ENCODE assay signal across 22 cellular contexts in genomic region chr15:99295840-99296239, GRCh38. TPM values are rescaled to one million over a fixed set of nuclear protein-coding genes. Genes with fewer than 3 reads are reported as not detected.
DNase-seq lines count a peak whose midpoint lies in the region; ATAC-seq, FAIRE-seq and TF ChIP-seq lines count a peak whose summit lies in the region.
"Had no signal": no experiment of that assay in that cellular context is flagged by ENCODE, and none has a peak within 500 bp of the region (broad histone marks: within the 10 kb centered on the region; RNA-seq: fewer than 3 reads in every experiment).

No MANE protein-coding gene starts in this region.

- H3K36me3 Mint-ChIP-seq in stimulated activated memory B cell treated with anti-CD40 and anti-IgM and Interleukin-4, amounts not matched to agents 10 μg/mL and 1 μg/mL and 100 μg/mL, for 72 hours = peaks cover 39% of the 10 kb centered on the region

- no peak overlapping the region for H3K27ac ChIP-seq in liver (ENCODE audit: low read depth in 1 of 2, low read length in 2 of 2)
- H3K27ac ChIP-seq in HepG2 (ENCODE audit: extremely low read length, insufficient read depth, low read length) = no peak overlapping the region
- H3K27ac ChIP-seq in H1 (ENCODE audit: low read depth, low read length) = 0 out of 2 replicates have a peak overlapping the region, but pooled peaks have one; percentile 11
- H3K27ac ChIP-seq: C4-2B, GM23248, Peyer's patch, SJCRH30 had no signal

- POLR2A ChIA-PET in HepG2 (lab: Yijun Ruan, JAX) (no interaction called here), H1 (lab: Charles Lee; ENCODE audit: partially characterized antibody) (no interaction called here)

- no peak overlapping the region for H3K4me3 Mint-ChIP-seq in stimulated activated memory B cell treated with anti-CD40 and anti-IgM and Interleukin-4, amounts not matched to agents 10 μg/mL and 1 μg/mL and 100 μg/mL, for 72 hours
- H3K4me3 Mint-ChIP-seq: CD8-positive, alpha-beta memory T cell had no signal

- no peak overlapping the region for H2AK5ac ChIP-seq in H1 (ENCODE audit: low read depth, low read length)

- peak; percentile 23 to 47 for TF ChIP-seq RAD21 in liver (IDR thresholded peaks at IDR 0.05)
- TF ChIP-seq RAD21 in HepG2 (CRISPR knock-in tag; IDR thresholded peaks at IDR 0.05) = no peak
- TF ChIP-seq RAD21 in H1 (IDR thresholded peaks at IDR 0.05 in 1 of 2, conservative IDR thresholded peaks at IDR 0.05 in 1 of 2; ENCODE audit: low read depth in 2 of 2, low read length in 2 of 2) = no peak

- in situ Hi-C loops in HepG2 (cut with HindIII; ENCODE audit: extremely low pct_ligation_motif_present, low pct_unique_long_range_greater_than_20kb) = no loop called here

- ATAC-seq in HepG2 = no peak
- no peak for ATAC-seq in stimulated activated memory B cell treated with anti-CD40 and anti-IgM and Interleukin-4, amounts not matched to agents 10 μg/mL and 1 μg/mL and 100 μg/mL, for 72 hours
- ATAC-seq: HCT116 had no signal

- DNase-seq in HepG2 (ENCODE audit: low spot score) (no peak), H1 (ENCODE audit: low read depth in 1 of 2, low spot score in 2 of 2) (no peak), posterior vena cava (ENCODE audit: low spot score) (no peak), anterior cingulate cortex (lab: John Stamatoyannopoulos, UW) (no peak), amygdala (lab: John Stamatoyannopoulos, UW) (no peak)
- DNase-seq: 8988T; Calu3; CD8-positive, alpha-beta memory T cell; DMS153; KBM-7; NCI-H1105; NCI-H146; NCI-H2029; NCI-H526; Peyer's patch; SJCRH30 had no signal

- peaks cover 7% of the 10 kb centered on the region for H3K4me1 Mint-ChIP-seq in stimulated activated memory B cell treated with anti-CD40 and anti-IgM and Interleukin-4, amounts not matched to agents 10 μg/mL and 1 μg/mL and 100 μg/mL, for 72 hours
- H3K4me1 Mint-ChIP-seq: CD8-positive, alpha-beta memory T cell had no signal

- H3K27ac Mint-ChIP-seq in stimulated activated memory B cell treated with anti-CD40 and anti-IgM and Interleukin-4, amounts not matched to agents 10 μg/mL and 1 μg/mL and 100 μg/mL, for 72 hours = peak overlapping the region; percentile 17

- H2BK5ac ChIP-seq in H1 (ENCODE audit: low read depth, low read length) = 0 out of 2 replicates have a peak overlapping the region, but pooled peaks have one; percentile 29

- H3K18ac ChIP-seq in H1 (ENCODE audit: extremely low read depth, low read length) = no peak overlapping the region

- no peaks in the 10 kb centered on the region for H3K27me3 Mint-ChIP-seq in stimulated activated memory B cell treated with anti-CD40 and anti-IgM and Interleukin-4, amounts not matched to agents 10 μg/mL and 1 μg/mL and 100 μg/mL, for 72 hours
- H3K27me3 Mint-ChIP-seq: CD8-positive, alpha-beta memory T cell had no signal

- no peaks in the 10 kb centered on the region for H3K9me3 Mint-ChIP-seq in stimulated activated memory B cell treated with anti-CD40 and anti-IgM and Interleukin-4, amounts not matched to agents 10 μg/mL and 1 μg/mL and 100 μg/mL, for 72 hours

- 0 out of 2 replicates have a peak overlapping the region, but pooled peaks have one; percentile 9 for H2BK15ac ChIP-seq in H1 (ENCODE audit: low read length)

- H3K79me2 ChIP-seq in HepG2 (ENCODE audit: insufficient read depth, low read length) (no peaks in the 10 kb centered on the region), H1 (ENCODE audit: control insufficient read depth in 1 of 2, insufficient read depth in 2 of 2, low read length in 2 of 2) (no peaks in the 10 kb centered on the region)

- H3K9ac ChIP-seq in liver (ENCODE audit: low read depth in 1 of 2, low read length in 2 of 2) (no peak overlapping the region), HepG2 (ENCODE audit: insufficient read depth, low read depth, low read length) (no peak overlapping the region), H1 (replicated peaks in 1 of 4; ENCODE audit: extremely low read depth in 1 of 4, low read depth in 3 of 4, low read length in 3 of 4) (no peak overlapping the region)
- H3K9ac ChIP-seq: GM23248 had no signal

- H3K36me3 ChIP-seq in liver (ENCODE audit: control insufficient read depth in 4 of 4, insufficient read depth in 3 of 4, low read depth in 1 of 4, low read length in 3 of 4) (peaks cover 2 to 10% (median 6%) of the 10 kb centered on the region in 4 donors), HepG2 (replicated peaks in 1 of 2; ENCODE audit: control insufficient read depth in 1 of 2, insufficient read depth in 2 of 2, low read length in 2 of 2) (no peaks in the 10 kb centered on the region; a peak in 2 of 5 replicates), H1 (ENCODE audit: control insufficient read depth in 2 of 4, insufficient read depth in 4 of 4, low read length in 3 of 4) (peaks cover 0 to 7% (median 0%) of the 10 kb centered on the region in 4 experiments; a peak in 1 of 8 replicates)
- H3K36me3 ChIP-seq: SJCRH30 had no signal

- H3K4me3 ChIP-seq in liver (ENCODE audit: low read depth in 1 of 3, low read length in 3 of 3) (no peak overlapping the region), HepG2 (replicated peaks in 1 of 3; ENCODE audit: insufficient read depth in 1 of 3, low read depth in 2 of 3, low read length in 3 of 3) (no peak overlapping the region), H1 (ENCODE audit: extremely low read depth in 1 of 4, insufficient read depth in 2 of 4, low read depth in 3 of 4, low read length in 4 of 4) (no peak overlapping the region)
- H3K4me3 ChIP-seq: GM23248, Peyer's patch, SJCRH30 had no signal

- H3K4me2 ChIP-seq in HepG2 (ENCODE audit: low read depth, low read length) = no peak overlapping the region
- H3K4me2 ChIP-seq in H1 (ENCODE audit: insufficient read depth in 1 of 2, low read depth in 2 of 2, low read length in 2 of 2) = peak overlapping the region in 1 of 2 experiments; percentile 31; a peak in 1 of 4 replicates

- TF ChIP-seq POLR2A in HepG2 (IDR thresholded peaks at IDR 0.05; ENCODE audit: insufficient read depth in 1 of 2, low read depth in 2 of 2, low read length in 2 of 2) (no peak), H1 (IDR thresholded peaks at IDR 0.05; ENCODE audit: control extremely low read depth in 1 of 2, low read depth in 2 of 2, low read length in 2 of 2) (no peak)

- H3K23ac ChIP-seq in H1 (ENCODE audit: insufficient read length) = no peak overlapping the region

- FAIRE-seq in HepG2 (lab: Jason Lieb, UNC) (no peak), H1 (lab: Jason Lieb, UNC) (no peak)
- FAIRE-seq: GM12892 had no signal

- TF ChIP-seq CTCF in liver (IDR thresholded peaks at IDR 0.05; ENCODE audit: low read depth, low read length, missing input control) (no peak), HepG2 (CRISPR knock-in tag; IDR thresholded peaks at IDR 0.05) (no peak), H1 (IDR thresholded peaks at IDR 0.05; ENCODE audit: control extremely low read depth in 1 of 3, insufficient read depth in 1 of 3, low read depth in 1 of 3, low read length in 3 of 3) (no peak)

- no peak overlapping the region for H4K91ac ChIP-seq in H1 (replicated peaks; ENCODE audit: insufficient read length, low read length)

- H3K4ac ChIP-seq in H1 (replicated peaks; ENCODE audit: insufficient read length, low read depth, low read length) = no peak overlapping the region

- H3K9me3 ChIP-seq in liver (ENCODE audit: control insufficient read depth in 4 of 4, low read length in 3 of 4) = no peaks in the 10 kb centered on the region
- no peaks in the 10 kb centered on the region for H3K9me3 ChIP-seq in HepG2 (ENCODE audit: low read length)
- H3K9me3 ChIP-seq in H1 (ENCODE audit: insufficient read depth in 2 of 2, low read depth in 1 of 2, low read length in 1 of 2) = peaks cover 0 to 5% of the 10 kb centered on the region in 2 experiments; a peak in 1 of 4 replicates
- H3K9me3 ChIP-seq: Peyer's patch had no signal

- H3K4me1 ChIP-seq in liver (ENCODE audit: control insufficient read depth in 4 of 4, insufficient read depth in 4 of 4, low read length in 3 of 4) (peaks cover 2 to 20% (median 6%) of the 10 kb centered on the region in 4 donors), HepG2 (ENCODE audit: insufficient read depth, low read length) (peaks cover 19% of the 10 kb centered on the region), H1 (replicated peaks in 1 of 4; ENCODE audit: control insufficient read depth in 3 of 4, insufficient read depth in 4 of 4, low read length in 3 of 4) (peaks cover 0 to 13% (median 6%) of the 10 kb centered on the region in 4 experiments; a peak in 3 of 7 replicates)
- H3K4me1 ChIP-seq: Peyer's patch, SJCRH30 had no signal

- no peak overlapping the region for H2BK20ac ChIP-seq in H1 (ENCODE audit: low read length)

- CTCF ChIA-PET in HepG2 (lab: Yijun Ruan, JAX; ENCODE audit: low intra/inter-chr PET ratio, low total read pairs) (no interaction called here), H1 (lab: Charles Lee; ENCODE audit: partially characterized antibody) (interaction anchor here (0.7 to 1.6 kb wide), 6 partner anchors 8 to 66 kb away, joined by 3 to 8 read pairs (median 4); no protein-coding TSS in a partner anchor)

- H2BK12ac ChIP-seq in H1 (ENCODE audit: low read depth, low read length) = no peak overlapping the region

- BruUV-seq in HepG2 (replicated peaks; lab: Mats Ljungman, UMichigan) = no TSS peak

- H3K56ac ChIP-seq in H1 (replicated peaks; ENCODE audit: insufficient read length, low read depth, low read length) = no peak overlapping the region

- H4K8ac ChIP-seq in H1 (ENCODE audit: extremely low read depth, insufficient read depth, low read length) = no peak overlapping the region

- no peaks in the 10 kb centered on the region for H3K79me1 ChIP-seq in H1 (ENCODE audit: low read depth, low read length)

- TF ChIP-seq EP300 in HepG2 (IDR thresholded peaks at IDR 0.05; ENCODE audit: low read depth in 2 of 2, low read length in 2 of 2) (no peak), HepG2 (CRISPR knock-in tag; IDR thresholded peaks at IDR 0.05; ENCODE audit: borderline replicate concordance) (no peak), H1 (IDR thresholded peaks at IDR 0.05; ENCODE audit: borderline replicate concordance in 1 of 2, low read depth in 2 of 2, low read length in 2 of 2) (no peak)

- H3K23me2 ChIP-seq in H1 (ENCODE audit: low read depth, low read length) = no peaks in the 10 kb centered on the region

- intact Hi-C loops in HepG2 (cut with micrococcal nuclease; ENCODE audit: unreplicated experiment) (no loop called here), posterior vena cava (cut with DNase I) (no loop called here)

- no peak overlapping the region for H2BK120ac ChIP-seq in H1 (replicated peaks; ENCODE audit: low read depth, low read length)

- no peak overlapping the region for H2AFZ ChIP-seq in HepG2 (ENCODE audit: low read length)
- no peak overlapping the region for H2AFZ ChIP-seq in H1 (ENCODE audit: low read length)
- H2AFZ ChIP-seq: GM23248 had no signal

- H3K27me3 ChIP-seq in liver (ENCODE audit: control insufficient read depth in 4 of 4, insufficient read depth in 4 of 4, low read length in 3 of 4) = no peaks in the 10 kb centered on the region
- H3K27me3 ChIP-seq in HepG2 (ENCODE audit: control insufficient read depth in 1 of 2, insufficient read depth in 2 of 2, low read length in 2 of 2) = no peaks in the 10 kb centered on the region; a peak in 1 of 5 replicates
- H3K27me3 ChIP-seq in H1 (replicated peaks in 1 of 4; ENCODE audit: control insufficient read depth in 3 of 4, extremely low read depth in 1 of 4, insufficient read depth in 3 of 4, low read length in 3 of 4) = no peaks in the 10 kb centered on the region
- H3K27me3 ChIP-seq: Peyer's patch, SJCRH30 had no signal

- no peaks in the 10 kb centered on the region for H4K20me1 ChIP-seq in HepG2 (ENCODE audit: insufficient read depth, low read length)
- no peaks in the 10 kb centered on the region for H4K20me1 ChIP-seq in H1 (replicated peaks in 1 of 2; ENCODE audit: control insufficient read depth in 1 of 2, insufficient read depth in 2 of 2, low read length in 2 of 2)

- peak overlapping the region; percentile 50 for H4K5ac ChIP-seq in H1 (ENCODE audit: insufficient read length, low read depth, low read length)

- no peak overlapping the region for H3K14ac ChIP-seq in H1 (ENCODE audit: insufficient read length)

RNA-seq across cellular contexts. Expression of gene LRRC28, which starts 44.6 kb away (rescaled TPM):
- total RNA-seq in liver (10 to 100 TPM; 43.7 to 46.6 TPM), HepG2 (2016; rRNA removed; fragmentation: Illumina TruSeq; extraction: Trizol) (17.5 and 18.8 TPM in 2 replicates), posterior vena cava (10 to 100 TPM; 14.6 to 19.8 TPM)
- polyA plus RNA-seq in liver (10 to 100 TPM; 15.4 to 38.3 TPM), HepG2 (2011; rRNA removed) (20.3 and 21.3 TPM in 2 replicates), H1 (2011; rRNA removed) (16.6 and 23.3 TPM in 2 replicates)
- total RNA-seq in HepG2 (2016; cell fraction: cytosol; rRNA removed; fragmentation: Illumina TruSeq; extraction: Trizol; ENCODE audit: low read depth) = 22.7 and 24.8 TPM in 2 replicates
- total RNA-seq in HepG2 (2016; cell fraction: insoluble cytoplasmic fraction; rRNA removed; fragmentation: Illumina TruSeq; extraction: Trizol) = 14.6 and 18.6 TPM in 2 replicates
- 31.8 and 32.3 TPM in 2 replicates for total RNA-seq in HepG2 (2016; cell fraction: membrane; rRNA removed; fragmentation: Illumina TruSeq; extraction: Trizol)
- 30.1 and 32.9 TPM in 2 replicates for total RNA-seq in HepG2 (2016; cell fraction: nucleus; rRNA removed; fragmentation: Illumina TruSeq; extraction: Trizol)
- polyA plus RNA-seq in HepG2 (2011; cell fraction: cytosol; rRNA removed) = 15.8 and 22.4 TPM in 2 replicates
- polyA plus RNA-seq in HepG2 (2011; cell fraction: nucleus; rRNA removed) = 10.8 and 11.3 TPM in 2 replicates
- 17.0 and 18.9 TPM in 2 replicates for polyA plus RNA-seq in HepG2 (2012)
- polyA plus RNA-seq in HepG2 (2016; cell fraction: cytosol; fragmentation: Illumina TruSeq; extraction: Trizol; ENCODE audit: low read depth) = 31.2 and 42.1 TPM in 2 replicates
- 19.6 and 23.7 TPM in 2 replicates for polyA plus RNA-seq in HepG2 (2016; cell fraction: insoluble cytoplasmic fraction; fragmentation: Illumina TruSeq; extraction: Trizol; ENCODE audit: low read depth)
- 30.9 and 31.5 TPM in 2 replicates for polyA plus RNA-seq in HepG2 (2016; cell fraction: membrane; fragmentation: Illumina TruSeq; extraction: Trizol; ENCODE audit: low read depth)
- 17.0 and 20.4 TPM in 2 replicates for polyA plus RNA-seq in HepG2 (2016; cell fraction: nucleus; fragmentation: Illumina TruSeq; extraction: Trizol; ENCODE audit: insufficient read depth, low read depth)
- polyA minus RNA-seq in HepG2 (2011; rRNA and poly(A)+ RNA removed; ENCODE audit: low replicate concordance) = 13.5 and 23.8 TPM in 2 replicates
- polyA minus RNA-seq in HepG2 (2011; cell fraction: cytosol; rRNA and poly(A)+ RNA removed) = 8.9 and 11.3 TPM in 2 replicates
- polyA minus RNA-seq in HepG2 (2011; cell fraction: nucleus; rRNA and poly(A)+ RNA removed) = 64.1 and 71.5 TPM in 2 replicates
- total RNA-seq in H1 (2021; fragmentation: NEBNext Ultra II Directional; extraction: Animal tissue kit (Norgen Biotek cat#: 25700)) = 17.4 and 20.2 TPM in 2 replicates
- 18.9 TPM for polyA plus RNA-seq in H1 (2011; cell fraction: cytosol; rRNA removed)
- polyA plus RNA-seq in H1 (2011; cell fraction: nucleus; rRNA removed) = 13.3 TPM
- 15.0 to 19.2 TPM (median 16.0 TPM) in 4 replicates for polyA plus RNA-seq in H1 (2012, experiment 1 of 2)
- 15.9 TPM for polyA plus RNA-seq in H1 (2012, experiment 2 of 2)
- polyA plus RNA-seq in H1 (2013, experiment 1 of 2) = 14.2 TPM
- polyA plus RNA-seq in H1 (2013, experiment 2 of 2) = 13.9 TPM
- 31.0 and 46.8 TPM in 2 replicates for polyA minus RNA-seq in H1 (2011; rRNA and poly(A)+ RNA removed)
- 10.1 TPM for polyA minus RNA-seq in H1 (2011; cell fraction: cytosol; rRNA and poly(A)+ RNA removed)
- 34.2 TPM for polyA minus RNA-seq in H1 (2011; cell fraction: nucleus; rRNA and poly(A)+ RNA removed)

RNA-seq across cellular contexts. Expression of gene TTC23, which starts 46.5 kb away (rescaled TPM):
- 10 to 100 TPM in 1 of 2 donors, 1 to 10 TPM in 1; 9.9 to 12.3 TPM for total RNA-seq in liver
- polyA plus RNA-seq in liver = 1 to 10 TPM; 3.7 to 4.4 TPM
- total RNA-seq in HepG2 (2016; rRNA removed; fragmentation: Illumina TruSeq; extraction: Trizol) = 11.7 and 17.2 TPM in 2 replicates
- 3.1 TPM in 2 replicates for total RNA-seq in HepG2 (2016; cell fraction: cytosol; rRNA removed; fragmentation: Illumina TruSeq; extraction: Trizol; ENCODE audit: low read depth)
- 11.4 and 15.4 TPM in 2 replicates for total RNA-seq in HepG2 (2016; cell fraction: insoluble cytoplasmic fraction; rRNA removed; fragmentation: Illumina TruSeq; extraction: Trizol)
- total RNA-seq in HepG2 (2016; cell fraction: membrane; rRNA removed; fragmentation: Illumina TruSeq; extraction: Trizol) = 5.6 and 6.5 TPM in 2 replicates
- 16.6 and 19.0 TPM in 2 replicates for total RNA-seq in HepG2 (2016; cell fraction: nucleus; rRNA removed; fragmentation: Illumina TruSeq; extraction: Trizol)
- 1.3 and 1.6 TPM in 2 replicates for polyA plus RNA-seq in HepG2 (2011; rRNA removed)
- polyA plus RNA-seq in HepG2 (2011; cell fraction: cytosol; rRNA removed) = 1.4 and 2.1 TPM in 2 replicates
- polyA plus RNA-seq in HepG2 (2011; cell fraction: nucleus; rRNA removed) = 3.2 and 3.5 TPM in 2 replicates
- polyA plus RNA-seq in HepG2 (2012) = 5.4 and 7.4 TPM in 2 replicates
- polyA plus RNA-seq in HepG2 (2016; cell fraction: cytosol; fragmentation: Illumina TruSeq; extraction: Trizol; ENCODE audit: low read depth) = 0.81 and 0.99 TPM in 2 replicates
- 9.0 and 11.6 TPM in 2 replicates for polyA plus RNA-seq in HepG2 (2016; cell fraction: insoluble cytoplasmic fraction; fragmentation: Illumina TruSeq; extraction: Trizol; ENCODE audit: low read depth)
- polyA plus RNA-seq in HepG2 (2016; cell fraction: membrane; fragmentation: Illumina TruSeq; extraction: Trizol; ENCODE audit: low read depth) = 2.2 and 2.5 TPM in 2 replicates
- 9.0 and 11.1 TPM in 2 replicates for polyA plus RNA-seq in HepG2 (2016; cell fraction: nucleus; fragmentation: Illumina TruSeq; extraction: Trizol; ENCODE audit: insufficient read depth, low read depth)
- polyA minus RNA-seq in HepG2 (2011; rRNA and poly(A)+ RNA removed; ENCODE audit: low replicate concordance) = 2.3 and 7.2 TPM in 2 replicates
- polyA minus RNA-seq in HepG2 (2011; cell fraction: cytosol; rRNA and poly(A)+ RNA removed) = 3.7 and 4.5 TPM in 2 replicates
- 9.8 and 11.1 TPM in 2 replicates for polyA minus RNA-seq in HepG2 (2011; cell fraction: nucleus; rRNA and poly(A)+ RNA removed)
- 16.0 and 23.0 TPM in 2 replicates for total RNA-seq in H1 (2021; fragmentation: NEBNext Ultra II Directional; extraction: Animal tissue kit (Norgen Biotek cat#: 25700))
- 4.8 and 5.0 TPM in 2 replicates for polyA plus RNA-seq in H1 (2011; rRNA removed)
- polyA plus RNA-seq in H1 (2011; cell fraction: cytosol; rRNA removed) = 7.5 TPM
- 9.6 TPM for polyA plus RNA-seq in H1 (2011; cell fraction: nucleus; rRNA removed)
- polyA plus RNA-seq in H1 (2012, experiment 1 of 2) = 14.6 to 16.5 TPM (median 15.5 TPM) in 4 replicates
- 7.9 TPM for polyA plus RNA-seq in H1 (2012, experiment 2 of 2)
- polyA plus RNA-seq in H1 (2013, experiment 1 of 2) = 12.9 TPM
- polyA plus RNA-seq in H1 (2013, experiment 2 of 2) = 14.2 TPM
- 8.6 and 13.6 TPM in 2 replicates for polyA minus RNA-seq in H1 (2011; rRNA and poly(A)+ RNA removed)
- 7.6 TPM for polyA minus RNA-seq in H1 (2011; cell fraction: cytosol; rRNA and poly(A)+ RNA removed)
- 17.8 TPM for polyA minus RNA-seq in H1 (2011; cell fraction: nucleus; rRNA and poly(A)+ RNA removed)
- total RNA-seq in posterior vena cava = 10 to 100 TPM; 16.6 to 16.9 TPM
